ENCODE assay signal across 14 cellular contexts in genomic region chr9:31541626-31542025, GRCh38.
A peak's percentile ranks its signal among the peaks of the same experiment; 100 is the strongest.
DNase-seq lines count a peak whose midpoint lies in the region; ATAC-seq, FAIRE-seq and TF ChIP-seq lines count a peak whose summit lies in the region.
"Had no signal": no experiment of that assay in that cellular context is flagged by ENCODE, and none has a peak within 500 bp of the region (broad histone marks: within the 10 kb centered on the region; RNA-seq: fewer than 3 reads in every experiment).

No MANE protein-coding gene starts in this region.

- FAIRE-seq in astrocyte (lab: Jason Lieb, UNC) = no peak

- H3K9ac ChIP-seq in MM.1S (ENCODE audit: low read length) (no peak overlapping the region), astrocyte (ENCODE audit: low read length) (no peak overlapping the region)

- H3F3A ChIP-seq in MM.1S (ENCODE audit: insufficient read depth, low read length) = no peaks in the 10 kb centered on the region

- TF ChIP-seq CTCF in MM.1S (IDR thresholded peaks at IDR 0.05; ENCODE audit: low read length) (no peak), astrocyte (IDR thresholded peaks at IDR 0.05; ENCODE audit: insufficient read depth, low read depth, low read length) (no peak)

- H3K27me3 ChIP-seq in MM.1S (replicated peaks; ENCODE audit: insufficient read depth, low read length) (no peaks in the 10 kb centered on the region), astrocyte (ENCODE audit: insufficient read depth, low read length) (no peaks in the 10 kb centered on the region)
- H3K27me3 ChIP-seq: cardiac muscle cell, foreskin keratinocyte, suprapubic skin had no signal

- H4K20me1 ChIP-seq in MM.1S (ENCODE audit: insufficient read depth, low read length) (no peaks in the 10 kb centered on the region), astrocyte (ENCODE audit: insufficient read depth, low read length) (no peaks in the 10 kb centered on the region)

- H3K79me2 ChIP-seq in MM.1S (ENCODE audit: low read length) = no peaks in the 10 kb centered on the region
- no peaks in the 10 kb centered on the region for H3K79me2 ChIP-seq in astrocyte (ENCODE audit: insufficient read depth, low read length)

- H3K27me3 Mint-ChIP-seq in astrocyte (ENCODE audit: low read depth, unreplicated experiment) = no peaks in the 10 kb centered on the region
- H3K27me3 Mint-ChIP-seq: memory B cell had no signal

- no peaks in the 10 kb centered on the region for H3K9me2 ChIP-seq in MM.1S (replicated peaks; ENCODE audit: insufficient read depth, low read length)

- peak overlapping the region; percentile 12; the same call in 1 of the 2 replicates for H3K4me2 ChIP-seq in MM.1S (ENCODE audit: low read depth, low read length)
- H3K4me2 ChIP-seq in astrocyte (ENCODE audit: low read length) = peak overlapping the region; percentile 21

- H2AFZ ChIP-seq in MM.1S (ENCODE audit: low read length) (0 out of 2 replicates have a peak overlapping the region, but pooled peaks have one; percentile 5), astrocyte (ENCODE audit: low read depth, low read length) (no peak overlapping the region)

- no peak for ATAC-seq in HG03378 (IDR thresholded peaks at IDR 0.05; ENCODE audit: unreplicated experiment)

- H3K4me3 Mint-ChIP-seq in astrocyte (ENCODE audit: unreplicated experiment) = no peak overlapping the region
- H3K4me3 Mint-ChIP-seq: memory B cell had no signal

- H3K4me1 Mint-ChIP-seq in astrocyte (ENCODE audit: low read depth, unreplicated experiment) = peaks cover 2% of the 10 kb centered on the region

- H3K4me1 ChIP-seq in MM.1S (ENCODE audit: low read length) (no peaks in the 10 kb centered on the region), astrocyte (ENCODE audit: insufficient read depth, low read length) (no peaks in the 10 kb centered on the region)

- no peaks in the 10 kb centered on the region for H3K9me3 ChIP-seq in MM.1S (replicated peaks; ENCODE audit: insufficient read depth, low read length)
- no peaks in the 10 kb centered on the region for H3K9me3 ChIP-seq in astrocyte (ENCODE audit: insufficient read depth, low read depth, low read length)
- H3K9me3 ChIP-seq: suprapubic skin had no signal

- no peak overlapping the region for H3K27ac Mint-ChIP-seq in astrocyte (ENCODE audit: unreplicated experiment)
- H3K27ac Mint-ChIP-seq: memory B cell had no signal

- H3K36me3 Mint-ChIP-seq in astrocyte (ENCODE audit: low read depth, unreplicated experiment) = no peaks in the 10 kb centered on the region
- H3K36me3 Mint-ChIP-seq: memory B cell had no signal

- no peak overlapping the region for H3K4me3 ChIP-seq in MM.1S (ENCODE audit: low read length)
- H3K4me3 ChIP-seq in astrocyte (ENCODE audit: insufficient read depth, low read depth, low read length) = no peak overlapping the region
- no peak overlapping the region for H3K4me3 ChIP-seq in skeletal muscle cell (ENCODE audit: low read depth, low read length)
- H3K4me3 ChIP-seq: cardiac muscle cell, suprapubic skin had no signal

- H3K27ac ChIP-seq in MM.1S (ENCODE audit: low read length) (no peak overlapping the region), astrocyte (ENCODE audit: low read depth, low read length) (no peak overlapping the region)
- H3K27ac ChIP-seq: C4-2B, cardiac muscle cell, foreskin keratinocyte, suprapubic skin, VCaP had no signal

- no peak for DNase-seq in MM.1S
- no peak for DNase-seq in astrocyte (ENCODE audit: low read depth)
- DNase-seq in medulla oblongata (ENCODE audit: extremely low spot score) = peak; percentile 14
- DNase-seq in skeletal muscle cell (ENCODE audit: low read depth) = peak; percentile 25
- no peak for DNase-seq in germinal center (ENCODE audit: low spot score)
- no peak for DNase-seq in NCI-H2107 (lab: John Stamatoyannopoulos, UW)
- DNase-seq: DMS79 treated with DMSO at 0.1 percent for 48 hours had no signal

- H3K9me3 Mint-ChIP-seq in astrocyte (ENCODE audit: unreplicated experiment) = no peaks in the 10 kb centered on the region
- H3K9me3 Mint-ChIP-seq: memory B cell had no signal

- H3K36me3 ChIP-seq in MM.1S (replicated peaks; ENCODE audit: insufficient read depth, low read length) (no peaks in the 10 kb centered on the region), astrocyte (ENCODE audit: insufficient read depth, low read length) (no peaks in the 10 kb centered on the region)
- H3K36me3 ChIP-seq: cardiac muscle cell, suprapubic skin had no signal

Comparison
In these comparisons a context has a peak if more than half of its experiments do, and no peak if none do; other contexts are left out.
1. DNase-seq: peak in medulla oblongata (single experiment) and skeletal muscle cell (single experiment); none in MM.1S (single experiment), astrocyte (single experiment), germinal center (single experiment) and NCI-H2107 (single experiment).